Comparison of ENCODE assay signal across 6 cellular contexts in genomic region chr22:50303848-50304527, GRCh38. TPM values are rescaled to one million over a fixed set of nuclear protein-coding genes. Genes with fewer than 3 reads are reported as not detected.
DNase-seq lines count a peak whose midpoint lies in the region; ATAC-seq lines count a peak whose summit lies in the region.

No MANE protein-coding gene starts in this region.

- H3K4me1 Mint-ChIP-seq in activated naive CD8-positive, alpha-beta T cell treated with anti-CD3 and anti-CD28 coated beads, Interleukin-2, amount 50 U/mL, for 24 hours = peaks cover 17% of the 10 kb centered on the region

- H3K9me3 ChIP-seq in mononuclear cell (ENCODE audit: low read depth, low read length) = no peaks in the 10 kb centered on the region

- H3K9me3 Mint-ChIP-seq in activated naive CD8-positive, alpha-beta T cell treated with anti-CD3 and anti-CD28 coated beads, Interleukin-2, amount 50 U/mL, for 24 hours = no peaks in the 10 kb centered on the region

- ATAC-seq in activated naive CD8-positive, alpha-beta T cell treated with anti-CD3 and anti-CD28 coated beads, Interleukin-2, amount 50 U/mL, for 24 hours = no peak
- ATAC-seq in GM18873 (IDR thresholded peaks at IDR 0.05; ENCODE audit: low FRiP score, unreplicated experiment) = no peak

- peak overlapping the region; percentile 3; the same call in 1 of the 2 replicates for H3K4me3 ChIP-seq in GM08714 (ENCODE audit: low read length)
- peak overlapping the region; percentile 8 for H3K4me3 ChIP-seq in mononuclear cell (ENCODE audit: low read length)

- H3K4me1 ChIP-seq in mononuclear cell (ENCODE audit: insufficient read depth, low read length) = peaks cover 73% of the 10 kb centered on the region

- H3K27me3 ChIP-seq in mononuclear cell (ENCODE audit: insufficient read depth, low read length) = no peaks in the 10 kb centered on the region

- no peaks in the 10 kb centered on the region for H3K36me3 Mint-ChIP-seq in activated naive CD8-positive, alpha-beta T cell treated with anti-CD3 and anti-CD28 coated beads, Interleukin-2, amount 50 U/mL, for 24 hours (ENCODE audit: low read depth)

- no peak overlapping the region for H3K27ac Mint-ChIP-seq in activated naive CD8-positive, alpha-beta T cell treated with anti-CD3 and anti-CD28 coated beads, Interleukin-2, amount 50 U/mL, for 24 hours

- H3K4me3 Mint-ChIP-seq in activated naive CD8-positive, alpha-beta T cell treated with anti-CD3 and anti-CD28 coated beads, Interleukin-2, amount 50 U/mL, for 24 hours = peak overlapping the region; percentile 21

- H3K27me3 Mint-ChIP-seq in activated naive CD8-positive, alpha-beta T cell treated with anti-CD3 and anti-CD28 coated beads, Interleukin-2, amount 50 U/mL, for 24 hours = peaks cover 6% of the 10 kb centered on the region

- DNase-seq in activated naive CD8-positive, alpha-beta T cell treated with anti-CD3 and anti-CD28 coated beads, Interleukin-2, amount 50 U/mL, for 24 hours = no peak
- no peak for DNase-seq in activated T-cell treated with anti-CD3 and anti-CD28 coated beads for 4 hours
- no peak for DNase-seq in T-helper 1 cell

RNA-seq across cellular contexts. Expression of gene PLXNB2, which starts 3.5 kb away (rescaled TPM):
- total RNA-seq in mononuclear cell = 66.0 TPM

RNA-seq across cellular contexts. Expression of gene DENND6B, which starts 22.8 kb away (rescaled TPM):
- total RNA-seq in mononuclear cell = 1.0 TPM

RNA-seq across cellular contexts. Expression of gene MAPK11, which starts 33.8 kb away (rescaled TPM):
- 1.3 TPM for total RNA-seq in mononuclear cell

RNA-seq across cellular contexts. Expression of gene PPP6R2, which starts 39.1 kb away (rescaled TPM):
- 27.5 TPM for total RNA-seq in mononuclear cell

RNA-seq across cellular contexts. Expression of gene MAPK12, which starts 42.5 kb away (rescaled TPM):
- 0.73 TPM for total RNA-seq in mononuclear cell
